17 cellular contexts compared by ENCODE assay signal in the genomic region with DNA sequence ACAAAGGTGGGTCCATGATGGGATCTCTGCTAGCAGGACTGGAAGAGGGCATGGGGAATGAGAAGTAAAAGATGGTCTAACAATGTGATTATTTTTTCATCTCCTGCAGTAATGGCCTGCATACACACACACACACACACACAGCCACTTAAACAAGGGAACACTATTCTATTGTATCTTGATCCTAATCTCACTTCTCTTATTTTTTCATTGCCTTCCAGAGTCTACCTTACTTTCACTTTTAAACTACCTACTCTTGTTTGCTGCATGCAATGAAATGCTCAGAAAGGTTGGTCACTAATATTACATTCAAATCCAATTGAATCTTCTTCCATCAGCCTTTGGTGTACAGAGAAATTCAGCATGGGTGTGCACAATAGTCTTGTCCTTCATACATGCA.
A peak's percentile ranks its signal among the peaks of the same experiment; 100 is the strongest.
DNase-seq lines count a peak whose midpoint lies in the region; ATAC-seq lines count a peak whose summit lies in the region.
"Had no signal": no experiment of that assay in that cellular context is flagged by ENCODE, and none has a peak within 500 bp of the region (broad histone marks: within the 10 kb centered on the region; RNA-seq: fewer than 3 reads in every experiment).

No MANE protein-coding gene starts in this region.

- H3K9me3 ChIP-seq in Karpas-422 (ENCODE audit: low read length): no peaks in the 10 kb centered on the region
- H3K9me3 ChIP-seq: A549, BE2C had no signal

- no peak overlapping the region for H3K27ac Mint-ChIP-seq in stimulated activated memory B cell treated with anti-CD40 and anti-IgM and Interleukin-4, amounts not matched to agents 10 μg/mL and 1 μg/mL and 100 μg/mL, for 72 hours
- H3K27ac Mint-ChIP-seq in activated naive CD4-positive, alpha-beta T cell treated with anti-CD3 and anti-CD28 coated beads for 36 hours: no peak overlapping the region
- H3K27ac Mint-ChIP-seq: CD4-positive, alpha-beta memory T cell; H9; IgD-negative memory B cell had no signal

- H3K4me1 ChIP-seq in Karpas-422 (ENCODE audit: low read length): no peaks in the 10 kb centered on the region
- H3K4me1 ChIP-seq: A549, BE2C had no signal

- intact Hi-C loops in activated naive CD4-positive, alpha-beta T cell treated with anti-CD3 and anti-CD28 coated beads for 36 hours (cut with micrococcal nuclease): no loop called here

- no peaks in the 10 kb centered on the region for H4K20me1 ChIP-seq in Karpas-422 (ENCODE audit: insufficient read depth, low read depth, low read length)

- no peak overlapping the region for H2AFZ ChIP-seq in Karpas-422 (ENCODE audit: low read length)

- no peaks in the 10 kb centered on the region for H3K36me3 ChIP-seq in Karpas-422 (ENCODE audit: insufficient read depth, low read length)
- H3K36me3 ChIP-seq: BE2C had no signal

- ATAC-seq in GM18867 (IDR thresholded peaks at IDR 0.05; ENCODE audit: unreplicated experiment) (peak; percentile 34), HG03280 (IDR thresholded peaks at IDR 0.05; ENCODE audit: unreplicated experiment) (peak; percentile 30), GM18909 (IDR thresholded peaks at IDR 0.05; ENCODE audit: poor library complexity, unreplicated experiment) (no peak)
- peak; percentile 34 for ATAC-seq in stimulated activated memory B cell treated with anti-CD40 and anti-IgM and Interleukin-4, amounts not matched to agents 10 μg/mL and 1 μg/mL and 100 μg/mL, for 72 hours
- ATAC-seq: A549 had no signal

- H3K36me3 Mint-ChIP-seq in stimulated activated memory B cell treated with anti-CD40 and anti-IgM and Interleukin-4, amounts not matched to agents 10 μg/mL and 1 μg/mL and 100 μg/mL, for 72 hours: no peaks in the 10 kb centered on the region
- H3K36me3 Mint-ChIP-seq in activated naive CD4-positive, alpha-beta T cell treated with anti-CD3 and anti-CD28 coated beads for 36 hours (ENCODE audit: low read depth): no peaks in the 10 kb centered on the region
- H3K36me3 Mint-ChIP-seq: CD4-positive, alpha-beta memory T cell; IgD-negative memory B cell had no signal

- H3K27me3 ChIP-seq in Karpas-422 (ENCODE audit: low read length): no peaks in the 10 kb centered on the region
- H3K27me3 ChIP-seq: BE2C had no signal

- peak overlapping the region; percentile 5 for H3K4me2 ChIP-seq in Karpas-422 (ENCODE audit: low read depth, low read length, poor library complexity, severe bottlenecking)
- H3K4me2 ChIP-seq: A549 had no signal

- DNase-seq in Karpas-422: no peak
- no peak for DNase-seq in activated naive CD4-positive, alpha-beta T cell treated with anti-CD3 and anti-CD28 coated beads for 36 hours
- DNase-seq in SKM-1 (lab: John Stamatoyannopoulos, UW; ENCODE audit: unreplicated experiment): no peak
- DNase-seq: BE2C; CD4-positive, alpha-beta memory T cell; DMS79; EL; GOT3; H9; KG1 had no signal

- CTCF ChIA-PET in activated naive CD4-positive, alpha-beta T cell treated with anti-CD3 and anti-CD28 coated beads for 36 hours (lab: Charles Lee): no interaction called here

- H3K4me3 ChIP-seq in Karpas-422 (ENCODE audit: low read length): no peak overlapping the region
- H3K4me3 ChIP-seq: A549 had no signal

- H3K9ac ChIP-seq in Karpas-422 (ENCODE audit: low read length): no peak overlapping the region

- H3K27ac ChIP-seq in Karpas-422 (ENCODE audit: low read length): no peak overlapping the region
- H3K27ac ChIP-seq: A549, C4-2B had no signal

- H3K79me2 ChIP-seq in Karpas-422 (ENCODE audit: low read length): no peaks in the 10 kb centered on the region

- no peak overlapping the region for H3K4me3 Mint-ChIP-seq in stimulated activated memory B cell treated with anti-CD40 and anti-IgM and Interleukin-4, amounts not matched to agents 10 μg/mL and 1 μg/mL and 100 μg/mL, for 72 hours
- no peak overlapping the region for H3K4me3 Mint-ChIP-seq in activated naive CD4-positive, alpha-beta T cell treated with anti-CD3 and anti-CD28 coated beads for 36 hours
- H3K4me3 Mint-ChIP-seq: CD4-positive, alpha-beta memory T cell; H9; IgD-negative memory B cell had no signal

- H3K9me3 Mint-ChIP-seq in stimulated activated memory B cell treated with anti-CD40 and anti-IgM and Interleukin-4, amounts not matched to agents 10 μg/mL and 1 μg/mL and 100 μg/mL, for 72 hours: no peaks in the 10 kb centered on the region
- peaks cover 6% of the 10 kb centered on the region for H3K9me3 Mint-ChIP-seq in activated naive CD4-positive, alpha-beta T cell treated with anti-CD3 and anti-CD28 coated beads for 36 hours
- H3K9me3 Mint-ChIP-seq: H9 had no signal

- H3K4me1 Mint-ChIP-seq in stimulated activated memory B cell treated with anti-CD40 and anti-IgM and Interleukin-4, amounts not matched to agents 10 μg/mL and 1 μg/mL and 100 μg/mL, for 72 hours: no peaks in the 10 kb centered on the region
- no peaks in the 10 kb centered on the region for H3K4me1 Mint-ChIP-seq in activated naive CD4-positive, alpha-beta T cell treated with anti-CD3 and anti-CD28 coated beads for 36 hours (ENCODE audit: low read depth)
- H3K4me1 Mint-ChIP-seq: CD4-positive, alpha-beta memory T cell; H9; IgD-negative memory B cell had no signal

- H3K9me2 ChIP-seq in Karpas-422 (replicated peaks; ENCODE audit: insufficient read depth, low read length): no peaks in the 10 kb centered on the region

- no peaks in the 10 kb centered on the region for H3K27me3 Mint-ChIP-seq in stimulated activated memory B cell treated with anti-CD40 and anti-IgM and Interleukin-4, amounts not matched to agents 10 μg/mL and 1 μg/mL and 100 μg/mL, for 72 hours
- no peaks in the 10 kb centered on the region for H3K27me3 Mint-ChIP-seq in activated naive CD4-positive, alpha-beta T cell treated with anti-CD3 and anti-CD28 coated beads for 36 hours (ENCODE audit: low read depth)
- H3K27me3 Mint-ChIP-seq: CD4-positive, alpha-beta memory T cell; IgD-negative memory B cell had no signal
